Comparison of ENCODE assay signal across 10 cellular contexts in genomic region chr17:48561894-48562810, GRCh38. TPM values are rescaled to one million over a fixed set of nuclear protein-coding genes. Genes with fewer than 3 reads are reported as not detected.
DNase-seq lines count a peak whose midpoint lies in the region; ATAC-seq, FAIRE-seq and TF ChIP-seq lines count a peak whose summit lies in the region.
"Had no signal": no experiment of that assay in that cellular context is flagged by ENCODE, and none has a peak within 500 bp of the region (broad histone marks: within the 10 kb centered on the region; RNA-seq: fewer than 3 reads in every experiment).

No MANE protein-coding gene starts in this region.

- DNase-seq in HT-29 (ENCODE audit: low spot score) (peak; percentile 94), fibroblast of the aortic adventitia (ENCODE audit: low read depth) (no peak), H54 (ENCODE audit: insufficient read length, low spot score) (no peak), germinal center (ENCODE audit: low spot score) (no peak)
- DNase-seq: effector memory CD4-positive, alpha-beta T cell had no signal

- ATAC-seq in GM18873 (IDR thresholded peaks at IDR 0.05; ENCODE audit: low FRiP score, unreplicated experiment) (peak; percentile 61), GM21528 (IDR thresholded peaks at IDR 0.05; ENCODE audit: low FRiP score, unreplicated experiment) (no peak), HG03039 (IDR thresholded peaks at IDR 0.05; ENCODE audit: unreplicated experiment) (no peak)

- TF ChIP-seq POLR2A in H54 (IDR thresholded peaks at IDR 0.05; ENCODE audit: low read depth, low read length), result no peak

- H3K4me3 ChIP-seq in fibroblast of the aortic adventitia (ENCODE audit: low read depth, low read length), result peak overlapping the region; percentile 67

- TF ChIP-seq CTCF in 22Rv1 (IDR thresholded peaks at IDR 0.05), result peak; percentile 21; the same call in 1 of the 2 replicates
- peak; percentile 53 for TF ChIP-seq CTCF in fibroblast of the aortic adventitia (IDR thresholded peaks at IDR 0.05; ENCODE audit: insufficient read depth, low read length)

- H3K27ac ChIP-seq in 22Rv1, result peak overlapping the region; percentile 52
- H3K27ac ChIP-seq: neutrophil had no signal

- no peak for FAIRE-seq in H54 (lab: Jason Lieb, UNC)

RNA-seq across cellular contexts. Expression of gene HOXB4, which starts 16.0 kb away (rescaled TPM):
- total RNA-seq in HT-29 (2014; rRNA removed; shearing (Covaris generic)), result 14.5 and 15.5 TPM in 2 replicates
- 3.8 and 7.0 TPM in 2 replicates for total RNA-seq in fibroblast of the aortic adventitia (ENCODE audit: low replicate concordance)

RNA-seq across cellular contexts. Expression of gene HOXB2, which starts 17.2 kb away (rescaled TPM):
- total RNA-seq in HT-29 (2014; rRNA removed; shearing (Covaris generic)), result 2.3 and 7.0 TPM in 2 replicates
- 1.5 and 9.0 TPM in 2 replicates for total RNA-seq in fibroblast of the aortic adventitia (ENCODE audit: low replicate concordance)

RNA-seq across cellular contexts. Expression of gene HOXB3, which starts 27.9 kb away (rescaled TPM):
- 99.5 and 126 TPM in 2 replicates for total RNA-seq in HT-29 (2014; rRNA removed; shearing (Covaris generic))
- 9.7 and 14.2 TPM in 2 replicates for total RNA-seq in fibroblast of the aortic adventitia (ENCODE audit: low replicate concordance)

RNA-seq across cellular contexts. Expression of gene HOXB1, which starts 31.3 kb away (rescaled TPM):
- total RNA-seq in HT-29 (2014; rRNA removed; shearing (Covaris generic)), result 0.08 TPM in 1 of 2 replicates, not detected in the other
- not detected in 2 replicates for total RNA-seq in fibroblast of the aortic adventitia (ENCODE audit: low replicate concordance)

RNA-seq across cellular contexts. Expression of gene HOXB5, which starts 31.4 kb away (rescaled TPM):
- total RNA-seq in HT-29 (2014; rRNA removed; shearing (Covaris generic)), result 7.5 and 8.2 TPM in 2 replicates
- total RNA-seq in fibroblast of the aortic adventitia (ENCODE audit: low replicate concordance), result 0.27 and 0.57 TPM in 2 replicates
